ENCODE assay signal across 12 cellular contexts in the genomic region with DNA sequence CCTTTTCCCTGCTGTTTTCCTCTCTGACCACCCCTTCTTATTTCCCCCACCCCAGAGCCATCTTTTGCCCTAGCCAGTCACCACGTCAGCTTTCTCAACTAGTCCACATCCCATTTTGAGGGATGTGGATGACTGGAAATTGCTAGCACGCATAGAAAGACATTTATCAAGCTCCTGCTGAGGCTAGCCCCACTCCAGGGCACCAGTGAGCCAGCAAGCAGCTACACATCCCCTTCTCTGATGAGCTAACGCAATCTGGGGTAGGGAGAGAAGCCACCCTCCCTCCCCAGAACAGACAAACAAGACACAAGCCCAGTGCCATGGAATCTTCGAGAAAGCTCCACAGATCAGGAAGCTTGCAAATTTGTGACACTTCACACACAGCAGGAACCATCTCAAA. TPM values are rescaled to one million over a fixed set of nuclear protein-coding genes. Genes with fewer than 3 reads are reported as not detected.
DNase-seq lines count a peak whose midpoint lies in the region; ATAC-seq, FAIRE-seq and TF ChIP-seq lines count a peak whose summit lies in the region.
"Had no signal": no experiment of that assay in that cellular context is flagged by ENCODE, and none has a peak within 500 bp of the region (broad histone marks: within the 10 kb centered on the region; RNA-seq: fewer than 3 reads in every experiment).

No MANE protein-coding gene starts in this region.

- DNase-seq in keratinocyte (ENCODE audit: low read depth, low spot score) = no peak
- no peak for DNase-seq in thoracic aorta (ENCODE audit: low spot score)
- no peak for DNase-seq in medulla oblongata (ENCODE audit: extremely low spot score)
- DNase-seq in NCI-H1048 (lab: John Stamatoyannopoulos, UW) = no peak
- DNase-seq in CD14-positive monocyte (ENCODE audit: low spot score) = no peak
- DNase-seq: activated CD8-positive, alpha-beta memory T cell treated with anti-CD3 and anti-CD28 coated beads, Interleukin-2, amount 50 U/mL, for 4 hours; GF-D8; stimulated activated naive B cell treated with anti-CD40 and anti-IgM and Interleukin-4, amounts not matched to agents 10 μg/mL and 1 μg/mL and 100 μg/mL, for 72 hours; T-cell had no signal

- no peaks in the 10 kb centered on the region for H4K20me1 ChIP-seq in keratinocyte (ENCODE audit: control insufficient read depth, extremely low read depth, insufficient read depth, low read length)

- no peak overlapping the region for H3K27ac ChIP-seq in HUES48 (ENCODE audit: low read depth, low read length)
- H3K27ac ChIP-seq in keratinocyte (ENCODE audit: control insufficient read depth, insufficient read depth, low read length) = peak overlapping the region; percentile 60
- H3K27ac ChIP-seq in thoracic aorta = peak overlapping the region in 1 of 2 donors; percentile 80

- H3K27ac Mint-ChIP-seq in brain = no peak overlapping the region
- no peak overlapping the region for H3K27ac Mint-ChIP-seq in CD14-positive monocyte
- H3K27ac Mint-ChIP-seq: stimulated activated naive B cell treated with anti-CD40 and anti-IgM and Interleukin-4, amounts not matched to agents 10 μg/mL and 1 μg/mL and 100 μg/mL, for 72 hours; T-cell had no signal

- dilution Hi-C loops in keratinocyte (cut with MboI; ENCODE audit: extremely low pct_ligation_motif_present, low sequenced_read_pairs) = no loop called here

- peaks cover 16% of the 10 kb centered on the region for H3K79me2 ChIP-seq in keratinocyte (ENCODE audit: control insufficient read depth, insufficient read depth, low read length)

- peaks cover 25% of the 10 kb centered on the region for H3K27me3 ChIP-seq in HUES48 (ENCODE audit: control insufficient read depth, insufficient read depth, low read length)
- H3K27me3 ChIP-seq in keratinocyte (ENCODE audit: control insufficient read depth, extremely low read depth, insufficient read depth, low read length) = no peaks in the 10 kb centered on the region
- H3K27me3 ChIP-seq in thoracic aorta (replicated peaks; ENCODE audit: insufficient read depth) = no peaks in the 10 kb centered on the region

- H2AFZ ChIP-seq in keratinocyte (ENCODE audit: control insufficient read depth, low read length) = no peak overlapping the region

- H3K4me2 ChIP-seq in keratinocyte (ENCODE audit: control insufficient read depth, extremely low read depth, insufficient read depth, low read depth, low read length) = peak overlapping the region; percentile 80

- H3K4me3 Mint-ChIP-seq in brain = peak overlapping the region; percentile 53 to 79 (median 76)
- peak overlapping the region in 1 of 2 donors; percentile 56 for H3K4me3 Mint-ChIP-seq in CD14-positive monocyte
- H3K4me3 Mint-ChIP-seq: stimulated activated naive B cell treated with anti-CD40 and anti-IgM and Interleukin-4, amounts not matched to agents 10 μg/mL and 1 μg/mL and 100 μg/mL, for 72 hours; T-cell had no signal

- H3K4me3 ChIP-seq in HUES48 (ENCODE audit: low read depth, low read length) (0 out of 2 replicates have a peak overlapping the region, but pooled peaks have one; percentile 4), keratinocyte (ENCODE audit: control insufficient read depth in 2 of 3, extremely low read depth in 1 of 3, insufficient read depth in 2 of 3, low read depth in 1 of 3, low read length in 3 of 3) (peak overlapping the region; percentile 51 to 76 (median 64)), thoracic aorta (peak overlapping the region; percentile 80)

- H3K9me3 Mint-ChIP-seq in brain = peaks cover 0 to 5% (median 0%) of the 10 kb centered on the region in 5 experiments
- peaks cover 0 to 14% (median 1%) of the 10 kb centered on the region in 7 donors for H3K9me3 Mint-ChIP-seq in CD14-positive monocyte
- H3K9me3 Mint-ChIP-seq: T-cell had no signal

- no peak for FAIRE-seq in keratinocyte (lab: Jason Lieb, UNC)
- FAIRE-seq: HTR-8/SVneo had no signal

- intact Hi-C loops in CD14-positive monocyte (cut with micrococcal nuclease) = no loop called here

- H3K9me3 ChIP-seq in HUES48 (ENCODE audit: control insufficient read depth, insufficient read depth, low read length) (peaks cover 40% of the 10 kb centered on the region), keratinocyte (ENCODE audit: control insufficient read depth, low read depth, low read length) (no peaks in the 10 kb centered on the region), thoracic aorta (no peaks in the 10 kb centered on the region)

- H3K9me1 ChIP-seq in keratinocyte (ENCODE audit: control insufficient read depth, extremely low read depth, insufficient read depth, low read length) = no peaks in the 10 kb centered on the region

- H3K36me3 ChIP-seq in HUES48 (ENCODE audit: control insufficient read depth, insufficient read depth, low read length) = no peaks in the 10 kb centered on the region
- peaks cover 0 to 6% of the 10 kb centered on the region in 2 experiments for H3K36me3 ChIP-seq in keratinocyte (ENCODE audit: control insufficient read depth in 2 of 2, extremely low read depth in 1 of 2, insufficient read depth in 2 of 2, low read length in 2 of 2)
- H3K36me3 ChIP-seq in thoracic aorta = no peaks in the 10 kb centered on the region

- H3K36me3 Mint-ChIP-seq in brain = no peaks in the 10 kb centered on the region
- H3K36me3 Mint-ChIP-seq in CD14-positive monocyte = no peaks in the 10 kb centered on the region
- H3K36me3 Mint-ChIP-seq: stimulated activated naive B cell treated with anti-CD40 and anti-IgM and Interleukin-4, amounts not matched to agents 10 μg/mL and 1 μg/mL and 100 μg/mL, for 72 hours; T-cell had no signal

- H3K9ac ChIP-seq in HUES48 (ENCODE audit: low read depth, low read length) (no peak overlapping the region), keratinocyte (ENCODE audit: control insufficient read depth, extremely low read depth, insufficient read depth, low read length) (peak overlapping the region; percentile 73)

- H3K27me3 Mint-ChIP-seq in brain = peaks cover 34% of the 10 kb centered on the region
- peaks cover 21 to 33% (median 32%) of the 10 kb centered on the region in 3 donors for H3K27me3 Mint-ChIP-seq in CD14-positive monocyte (ENCODE audit: low read depth in 3 of 3)

- H3K4me1 ChIP-seq in HUES48 (ENCODE audit: control insufficient read depth, insufficient read depth, low read length) = 0 out of 2 replicates have a peak, but pooled peaks cover 2% of the 10 kb centered on the region
- peaks cover 25% of the 10 kb centered on the region for H3K4me1 ChIP-seq in keratinocyte (ENCODE audit: control insufficient read depth, extremely low read depth, insufficient read depth, low read length)
- peaks cover 0 to 11% of the 10 kb centered on the region in 2 donors for H3K4me1 ChIP-seq in thoracic aorta (ENCODE audit: control insufficient read depth in 1 of 2, low read depth in 2 of 2)

- H3K4me1 Mint-ChIP-seq in brain = no peaks in the 10 kb centered on the region
- no peaks in the 10 kb centered on the region for H3K4me1 Mint-ChIP-seq in CD14-positive monocyte
- H3K4me1 Mint-ChIP-seq: stimulated activated naive B cell treated with anti-CD40 and anti-IgM and Interleukin-4, amounts not matched to agents 10 μg/mL and 1 μg/mL and 100 μg/mL, for 72 hours; T-cell had no signal

- ATAC-seq in thoracic aorta (ENCODE audit: insufficient number of reproducible peaks, low FRiP score, low read depth) = no peak
- ATAC-seq: stimulated activated naive B cell treated with anti-CD40 and anti-IgM and Interleukin-4, amounts not matched to agents 10 μg/mL and 1 μg/mL and 100 μg/mL, for 72 hours; T-cell had no signal

- no peak for TF ChIP-seq CTCF in brain (conservative IDR thresholded peaks at IDR 0.05)
- no peak for TF ChIP-seq CTCF in keratinocyte (optimal IDR thresholded peaks at IDR 0.05 in 1 of 3, IDR thresholded peaks at IDR 0.05 in 1 of 3, conservative IDR thresholded peaks at IDR 0.05 in 1 of 3; ENCODE audit: extremely low read depth in 1 of 3, insufficient read depth in 2 of 3, low read length in 3 of 3)
- no peak for TF ChIP-seq CTCF in thoracic aorta (IDR thresholded peaks at IDR 0.05)
- TF ChIP-seq CTCF in CD14-positive monocyte (IDR thresholded peaks at IDR 0.05) = no peak

RNA-seq across cellular contexts. Expression of gene GABRE, which starts 1.2 kb away (rescaled TPM):
- 0.22 TPM for polyA plus RNA-seq in brain (ENCODE audit: insufficient read depth, low read depth, low replicate concordance)
- polyA plus RNA-seq in keratinocyte = 14.6 to 47.9 TPM (median 34.1 TPM) in 3 replicates
- 22.7 TPM for polyA plus RNA-seq in keratinocyte (2011; ENCODE audit: low read depth)
- polyA plus RNA-seq in keratinocyte (2011; cell fraction: cytosol; rRNA removed) = 1.2 and 2.6 TPM in 2 replicates
- 152 and 158 TPM in 2 replicates for polyA plus RNA-seq in keratinocyte (2011; cell fraction: nucleus; rRNA removed)
- 3.7 and 52.1 TPM in 2 replicates for polyA plus RNA-seq in keratinocyte (2012; ENCODE audit: low replicate concordance)
- 15.1 to 90.0 TPM (median 81.3 TPM) in 3 replicates for polyA minus RNA-seq in keratinocyte
- 0.58 TPM for polyA minus RNA-seq in keratinocyte (2011; cell fraction: cytosol; rRNA and poly(A)+ RNA removed)
- polyA minus RNA-seq in keratinocyte (2011; cell fraction: nucleus; rRNA and poly(A)+ RNA removed) = 62.9 and 99.4 TPM in 2 replicates
- total RNA-seq in thoracic aorta = 100 to 1,000 TPM in 1 of 2 donors, 10 to 100 TPM in 1; 40.9 to 286 TPM
- not detected for polyA plus RNA-seq in CD14-positive monocyte

Comparison
In these comparisons a context has a peak if more than half of its experiments do, and no peak if none do; other contexts are left out.
1. H3K4me3 ChIP-seq: peak in every context shown above with its lines; median percentile 80 in thoracic aorta; 64 in keratinocyte; 4 in HUES48.